In the genomic region with DNA sequence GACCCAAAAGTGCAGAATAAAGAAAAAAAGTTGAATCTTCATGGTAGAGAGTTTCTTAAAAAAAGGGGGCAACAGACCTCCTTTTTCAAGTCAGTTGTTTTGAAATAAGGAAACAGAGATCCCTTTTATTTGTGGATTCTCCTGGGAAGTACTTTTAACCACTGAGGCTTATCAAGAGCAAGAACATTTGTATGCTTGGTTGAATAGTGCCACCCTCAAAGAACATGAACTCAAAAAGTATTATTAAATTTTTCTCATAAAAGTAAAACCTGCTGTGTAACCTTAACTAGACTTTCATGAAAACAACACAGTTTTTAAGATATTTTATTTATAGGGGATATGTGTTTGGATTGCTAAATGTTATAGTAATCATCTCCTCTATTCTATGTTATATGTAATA, we compare ENCODE assay signal across 26 cellular contexts.
DNase-seq lines count a peak whose midpoint lies in the region.
"Had no signal": no experiment of that assay in that cellular context is flagged by ENCODE, and none has a peak within 500 bp of the region (broad histone marks: within the 10 kb centered on the region; RNA-seq: fewer than 3 reads in every experiment).

Gene DEFB110, minus strand, starts transcription at position 101 of the 400 bp plus-strand sequence. Its CDS starts 59 bp downstream, at position 42.

- no peak within 1 kb of the TSS for H3K9ac ChIP-seq in BLaER1
- H3K9ac ChIP-seq: BLaER1 treated with 17β-estradiol and CSF1 and Interleukin-3, amounts not matched to agents 10 nM and 100 nM had no signal

- no peak for DNase-seq in globus pallidus (ENCODE audit: low spot score)
- DNase-seq: 8988T; ACHN; AML-193; BE2C; C1 segment of cervical spinal cord; Caco-2; Calu3; CD4-positive, alpha-beta memory T cell; CD4-positive, alpha-beta T cell; CD4-positive, CD25-positive, alpha-beta regulatory T cell; CD8-positive, alpha-beta memory T cell; CD8-positive, alpha-beta T cell; COR-L47; DMS 273 treated with DMSO at 0.1 percent for 48 hours; DMS153; DMS53; DMS79; DMS79 treated with DMSO at 0.1 percent for 48 hours; DND-41; EL had no signal

- H3K4me1 ChIP-seq in BLaER1: peaks cover 4% of the 10 kb centered on the region; the same call in 1 of the 2 replicates
- H3K4me1 ChIP-seq: A549; BE2C; BLaER1 treated with 17β-estradiol and CSF1 and Interleukin-3, amounts not matched to agents 10 nM and 100 nM; Caco-2 had no signal

- no peaks in the 10 kb centered on the region for H3K36me3 ChIP-seq in BLaER1
- H3K36me3 ChIP-seq: BE2C; BLaER1 treated with 17β-estradiol and CSF1 and Interleukin-3, amounts not matched to agents 10 nM and 100 nM had no signal

- no peaks in the 10 kb centered on the region for H3K9me3 ChIP-seq in BLaER1
- H3K9me3 ChIP-seq: A549; BE2C; BLaER1 treated with 17β-estradiol and CSF1 and Interleukin-3, amounts not matched to agents 10 nM and 100 nM; Caco-2 had no signal

- H3K4me3 ChIP-seq in BLaER1: no peak within 1 kb of the TSS
- H3K4me3 ChIP-seq: A549; BLaER1 treated with 17β-estradiol and CSF1 and Interleukin-3, amounts not matched to agents 10 nM and 100 nM had no signal

- no peaks in the 10 kb centered on the region for H4K20me1 ChIP-seq in BLaER1
- H4K20me1 ChIP-seq: BLaER1 treated with 17β-estradiol and CSF1 and Interleukin-3, amounts not matched to agents 10 nM and 100 nM had no signal

- H3K27ac ChIP-seq in BLaER1: no peak within 1 kb of the TSS
- H3K27ac ChIP-seq: 22Rv1; A549; BLaER1 treated with 17β-estradiol and CSF1 and Interleukin-3, amounts not matched to agents 10 nM and 100 nM; C4-2B had no signal

- 0 out of 2 replicates have a peak within 1 kb of the TSS, but pooled peaks have one; percentile 28 for H3K4me2 ChIP-seq in BLaER1
- H3K4me2 ChIP-seq: A549; BLaER1 treated with 17β-estradiol and CSF1 and Interleukin-3, amounts not matched to agents 10 nM and 100 nM had no signal

- no peaks in the 10 kb centered on the region for H3K27me3 ChIP-seq in BLaER1
- H3K27me3 ChIP-seq: BE2C; BLaER1 treated with 17β-estradiol and CSF1 and Interleukin-3, amounts not matched to agents 10 nM and 100 nM had no signal
